9 cellular contexts compared by ENCODE assay signal in genomic region chr3:103440539-103441113, GRCh38.
DNase-seq lines count a peak whose midpoint lies in the region; ATAC-seq and TF ChIP-seq lines count a peak whose summit lies in the region.
"Had no signal": no experiment of that assay in that cellular context is flagged by ENCODE, and none has a peak within 500 bp of the region (broad histone marks: within the 10 kb centered on the region; RNA-seq: fewer than 3 reads in every experiment).

No MANE protein-coding gene starts in this region.

- H3K4me3 Mint-ChIP-seq in nephron progenitor cell = no peak overlapping the region
- no peak overlapping the region for H3K4me3 Mint-ChIP-seq in activated CD4-positive, alpha-beta T cell treated with anti-CD3 and anti-CD28 coated beads, Interleukin-2, amount 10 ng/mL, durations not matched to agents 7 days and 5 days

- peaks cover 13% of the 10 kb centered on the region for H3K9me3 Mint-ChIP-seq in nephron progenitor cell
- H3K9me3 Mint-ChIP-seq in activated CD4-positive, alpha-beta T cell treated with anti-CD3 and anti-CD28 coated beads, Interleukin-2, amount 10 ng/mL, durations not matched to agents 7 days and 5 days = peaks cover 8% of the 10 kb centered on the region

- H3K27ac Mint-ChIP-seq in nephron progenitor cell = no peak overlapping the region
- H3K27ac Mint-ChIP-seq in activated CD4-positive, alpha-beta T cell treated with anti-CD3 and anti-CD28 coated beads, Interleukin-2, amount 10 ng/mL, durations not matched to agents 7 days and 5 days = no peak overlapping the region

- no peak overlapping the region for H2BK120ac ChIP-seq in neuronal stem cell (ENCODE audit: low read depth, low read length)

- H3K36me3 Mint-ChIP-seq in nephron progenitor cell (ENCODE audit: low read depth) = no peaks in the 10 kb centered on the region
- H3K36me3 Mint-ChIP-seq in activated CD4-positive, alpha-beta T cell treated with anti-CD3 and anti-CD28 coated beads, Interleukin-2, amount 10 ng/mL, durations not matched to agents 7 days and 5 days (ENCODE audit: low read depth) = no peaks in the 10 kb centered on the region

- H2BK12ac ChIP-seq in neuronal stem cell (ENCODE audit: low read length) = no peak overlapping the region

- CTCF ChIA-PET in activated CD4-positive, alpha-beta T cell treated with anti-CD3 and anti-CD28 coated beads, Interleukin-2, amount 10 ng/mL, durations not matched to agents 7 days and 5 days (lab: Charles Lee) = no interaction called here

- no peaks in the 10 kb centered on the region for H3K9me3 ChIP-seq in OCI-LY1 (ENCODE audit: low read length)
- H3K9me3 ChIP-seq in neuronal stem cell (replicated peaks in 1 of 2; ENCODE audit: control insufficient read depth in 2 of 2, insufficient read depth in 1 of 2, low read depth in 1 of 2, low read length in 2 of 2) = peaks cover 0 to 5% of the 10 kb centered on the region in 2 donors

- H3K79me1 ChIP-seq in neuronal stem cell (ENCODE audit: low read depth, low read length) = no peaks in the 10 kb centered on the region

- DNase-seq in nephron progenitor cell (no peak), mucosa of gallbladder (ENCODE audit: low spot score) (no peak), middle frontal gyrus (ENCODE audit: extremely low spot score, low spot score) (no peak), neuronal stem cell (ENCODE audit: low spot score) (no peak)
- DNase-seq in activated CD4-positive, alpha-beta T cell treated with anti-CD3 and anti-CD28 coated beads, Interleukin-2, amount 10 ng/mL, durations not matched to agents 7 days and 5 days = no peak
- DNase-seq: islet precursor cell had no signal

- H2AFZ ChIP-seq in OCI-LY1 (ENCODE audit: low read length) (no peak overlapping the region), neuronal stem cell (ENCODE audit: low read length) (no peak overlapping the region)

- H3K14ac ChIP-seq in neuronal stem cell (ENCODE audit: low read length) = no peak overlapping the region

- TF ChIP-seq CTCF in OCI-LY1 (IDR thresholded peaks at IDR 0.05; ENCODE audit: low read length) (peak; percentile 36), nephron progenitor cell (IDR thresholded peaks at IDR 0.05) (peak; percentile 50)

- H3K23ac ChIP-seq in neuronal stem cell (ENCODE audit: low read depth, low read length, poor library complexity) = no peak overlapping the region

- no peak overlapping the region for H3K4me3 ChIP-seq in OCI-LY1 (ENCODE audit: low read depth, low read length, poor library complexity, severe bottlenecking)
- H3K4me3 ChIP-seq in neuronal stem cell (ENCODE audit: low read length in 2 of 2) = no peak overlapping the region

- no peaks in the 10 kb centered on the region for H3K27me3 Mint-ChIP-seq in nephron progenitor cell (ENCODE audit: low read depth, poor library complexity)
- no peaks in the 10 kb centered on the region for H3K27me3 Mint-ChIP-seq in activated CD4-positive, alpha-beta T cell treated with anti-CD3 and anti-CD28 coated beads, Interleukin-2, amount 10 ng/mL, durations not matched to agents 7 days and 5 days

- H3K4me1 Mint-ChIP-seq in nephron progenitor cell = no peaks in the 10 kb centered on the region
- H3K4me1 Mint-ChIP-seq in activated CD4-positive, alpha-beta T cell treated with anti-CD3 and anti-CD28 coated beads, Interleukin-2, amount 10 ng/mL, durations not matched to agents 7 days and 5 days = no peaks in the 10 kb centered on the region

- no peak overlapping the region for H3K18ac ChIP-seq in neuronal stem cell (ENCODE audit: low read length)

- no peak overlapping the region for H2AK5ac ChIP-seq in neuronal stem cell (ENCODE audit: low read depth, low read length)

- no peaks in the 10 kb centered on the region for H3K79me2 ChIP-seq in OCI-LY1 (ENCODE audit: insufficient read depth, low read length)

- no peaks in the 10 kb centered on the region for H4K20me1 ChIP-seq in OCI-LY1 (ENCODE audit: insufficient read depth, low read length)

- no peak overlapping the region for H3K27ac ChIP-seq in OCI-LY1 (ENCODE audit: low read depth, low read length, poor library complexity, severe bottlenecking)
- no peak overlapping the region for H3K27ac ChIP-seq in neuronal stem cell (replicated peaks; ENCODE audit: low read length)

- H4K91ac ChIP-seq in neuronal stem cell (ENCODE audit: low read depth, low read length, poor library complexity) = no peak overlapping the region

- H3K9me2 ChIP-seq in OCI-LY1 (ENCODE audit: low read depth, low read length) = no peaks in the 10 kb centered on the region

- ATAC-seq in GM18870 (IDR thresholded peaks at IDR 0.05; ENCODE audit: unreplicated experiment) (peak; percentile 95), HG02852 (IDR thresholded peaks at IDR 0.05; ENCODE audit: unreplicated experiment) (peak; percentile 79)

- H3K36me3 ChIP-seq in OCI-LY1 (ENCODE audit: insufficient read depth, low read length) (no peaks in the 10 kb centered on the region), neuronal stem cell (replicated peaks in 1 of 2; ENCODE audit: control insufficient read depth in 2 of 2, insufficient read depth in 2 of 2, low read length in 2 of 2) (no peaks in the 10 kb centered on the region)

- H3K4ac ChIP-seq in neuronal stem cell (ENCODE audit: low read length) = no peak overlapping the region

- H3K4me1 ChIP-seq in OCI-LY1 (ENCODE audit: insufficient read depth, low read length, severe bottlenecking) = no peaks in the 10 kb centered on the region
- no peaks in the 10 kb centered on the region for H3K4me1 ChIP-seq in neuronal stem cell (ENCODE audit: control insufficient read depth in 2 of 2, insufficient read depth in 1 of 2, low read depth in 1 of 2, low read length in 2 of 2)

- no peaks in the 10 kb centered on the region for H3K27me3 ChIP-seq in OCI-LY1 (ENCODE audit: insufficient read depth, low read length)
- H3K27me3 ChIP-seq in neuronal stem cell (ENCODE audit: control insufficient read depth in 3 of 3, insufficient read depth in 3 of 3, low read depth in 1 of 3, low read length in 3 of 3) = no peaks in the 10 kb centered on the region

- no peaks in the 10 kb centered on the region for H3F3A ChIP-seq in OCI-LY1 (ENCODE audit: insufficient read depth, low read length)

- POLR2A ChIA-PET in activated CD4-positive, alpha-beta T cell treated with anti-CD3 and anti-CD28 coated beads, Interleukin-2, amount 10 ng/mL, durations not matched to agents 7 days and 5 days (lab: Charles Lee) = no interaction called here

- H3K4me2 ChIP-seq in OCI-LY1 (ENCODE audit: low read length) (no peak overlapping the region), neuronal stem cell (ENCODE audit: insufficient read depth, low read length, poor library complexity, severe bottlenecking) (no peak overlapping the region)

- no peak overlapping the region for H3K9ac ChIP-seq in OCI-LY1 (ENCODE audit: low read length)
- no peak overlapping the region for H3K9ac ChIP-seq in neuronal stem cell (ENCODE audit: low read depth, low read length, poor library complexity)

- H2BK15ac ChIP-seq in neuronal stem cell (ENCODE audit: low read length) = no peak overlapping the region

- no peak overlapping the region for H2BK5ac ChIP-seq in neuronal stem cell (ENCODE audit: low read length)

- no peak overlapping the region for H4K8ac ChIP-seq in neuronal stem cell (ENCODE audit: low read depth, low read length)
